Comparison of ENCODE assay signal across 1 cellular context in the genomic region with DNA sequence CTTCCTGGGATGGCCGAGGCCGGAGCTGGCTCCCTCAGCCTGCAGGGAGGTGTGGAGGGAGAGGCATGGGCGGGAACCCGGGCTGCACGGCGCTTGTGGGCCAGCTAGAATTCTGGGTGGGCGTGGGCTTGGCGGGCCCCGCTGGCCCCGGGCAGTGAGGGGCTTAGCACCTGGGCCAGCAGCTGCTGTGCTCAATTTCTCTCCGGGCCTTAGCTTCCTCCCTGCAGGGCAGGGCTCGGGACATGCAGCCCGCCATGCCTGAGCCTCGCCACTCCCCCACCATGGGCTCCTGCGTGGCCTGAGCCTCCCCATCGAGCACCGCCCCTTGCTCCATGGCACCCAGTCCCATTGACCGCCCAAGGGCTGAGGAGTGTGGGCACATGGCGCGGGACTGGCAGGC. TPM values are rescaled to one million over a fixed set of nuclear protein-coding genes. Genes with fewer than 3 reads are reported as not detected.
"Had no signal": no experiment of that assay in that cellular context is flagged by ENCODE, and none has a peak within 500 bp of the region (broad histone marks: within the 10 kb centered on the region; RNA-seq: fewer than 3 reads in every experiment).

No MANE protein-coding gene starts in this region.

RNA-seq across cellular contexts. Expression of gene PLB1, which starts 23.2 kb away (rescaled TPM):
- total RNA-seq: OCI-LY7 had no signal
